Comparison of ENCODE assay signal across 20 cellular contexts in the genomic region with DNA sequence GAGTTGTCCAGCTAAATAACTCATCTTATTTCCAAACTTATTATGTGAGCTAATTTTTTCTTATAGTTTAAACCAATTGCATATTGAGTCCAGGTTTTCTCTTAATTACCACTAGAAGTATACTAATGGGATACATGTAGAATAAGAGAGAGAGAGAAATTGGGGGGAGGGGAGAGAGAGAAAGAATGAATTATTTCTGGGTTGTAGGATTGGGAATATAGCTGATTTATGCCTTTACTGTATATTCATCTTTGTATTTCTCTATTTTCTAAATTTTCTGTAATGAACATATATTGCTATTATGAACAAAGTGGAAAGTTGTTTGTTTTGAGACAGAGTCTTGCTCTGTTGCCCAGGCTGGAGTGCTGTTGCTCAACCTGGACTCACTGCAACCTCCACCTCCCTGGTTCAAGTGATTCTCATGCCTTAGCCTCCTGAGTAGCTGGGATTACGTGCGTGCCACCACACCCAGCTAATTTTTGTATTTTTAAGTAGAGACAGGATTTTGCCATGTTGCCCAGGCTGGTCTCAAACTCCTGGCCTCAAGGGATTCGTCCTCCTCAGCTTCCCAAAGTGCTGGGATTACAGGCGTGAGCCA. TPM values are rescaled to one million over a fixed set of nuclear protein-coding genes. Genes with fewer than 3 reads are reported as not detected.
DNase-seq lines count a peak whose midpoint lies in the region; ATAC-seq and TF ChIP-seq lines count a peak whose summit lies in the region.
"Had no signal": no experiment of that assay in that cellular context is flagged by ENCODE, and none has a peak within 500 bp of the region (broad histone marks: within the 10 kb centered on the region; RNA-seq: fewer than 3 reads in every experiment).

No MANE protein-coding gene starts in this region.

- peak overlapping the region; percentile 92 for H4K91ac ChIP-seq in trophoblast cell (ENCODE audit: low read depth, low read length)

- peak overlapping the region; percentile 93 for H2BK12ac ChIP-seq in trophoblast cell (ENCODE audit: low read length)

- H3K4me3 ChIP-seq in GM23248 = peak overlapping the region; percentile 37
- H3K4me3 ChIP-seq in RWPE2 (ENCODE audit: severe bottlenecking) = no peak overlapping the region
- H3K4me3 ChIP-seq in trophoblast cell (ENCODE audit: low read depth, low read length) = no peak overlapping the region
- no peak overlapping the region for H3K4me3 ChIP-seq in Peyer's patch
- no peak overlapping the region for H3K4me3 ChIP-seq in OCI-LY7 (ENCODE audit: low read depth, low read length, poor library complexity, severe bottlenecking)
- H3K4me3 ChIP-seq: neural progenitor cell, SK-N-MC, tibial artery had no signal

- no peak for ATAC-seq in RWPE2 (ENCODE audit: low read depth)
- no peak for ATAC-seq in foreskin keratinocyte
- no peak for ATAC-seq in GM18858 (IDR thresholded peaks at IDR 0.05; ENCODE audit: unreplicated experiment)

- H3K14ac ChIP-seq in trophoblast cell (ENCODE audit: low read length) = peak overlapping the region; percentile 79

- H4K20me1 ChIP-seq in GM23248 (ENCODE audit: insufficient read depth) = no peaks in the 10 kb centered on the region
- H4K20me1 ChIP-seq in OCI-LY7 (ENCODE audit: insufficient read depth, low read length) = no peaks in the 10 kb centered on the region

- H2AK5ac ChIP-seq in trophoblast cell (ENCODE audit: low read length) = peak overlapping the region; percentile 95

- H2AFZ ChIP-seq in GM23248 = no peak overlapping the region
- H2AFZ ChIP-seq in trophoblast cell (ENCODE audit: insufficient read depth, low read length, poor library complexity) = no peak overlapping the region
- H2AFZ ChIP-seq in OCI-LY7 (ENCODE audit: low read length) = no peak overlapping the region

- in situ Hi-C loops in GM23248 (cut with MboI) = no loop called here

- peak overlapping the region; percentile 88 for H2BK120ac ChIP-seq in trophoblast cell (ENCODE audit: insufficient read depth, low read length, poor library complexity)

- H3K4me2 ChIP-seq in GM23248 (ENCODE audit: unreplicated experiment) (peak overlapping the region; percentile 56), trophoblast cell (ENCODE audit: low read length) (no peak overlapping the region), OCI-LY7 (ENCODE audit: low read length) (no peak overlapping the region)
- H3K4me2 ChIP-seq: KMS-11, neural progenitor cell had no signal

- CTCF ChIA-PET in OCI-LY7 (lab: Charles Lee; ENCODE audit: unreplicated experiment) = no interaction called here

- H3K9me2 ChIP-seq in GM23248 (ENCODE audit: insufficient read depth) (no peaks in the 10 kb centered on the region), OCI-LY7 (ENCODE audit: insufficient read depth, low read length) (no peaks in the 10 kb centered on the region)

- no peak for TF ChIP-seq POLR2A in Peyer's patch (IDR thresholded peaks at IDR 0.05)

- H3K23ac ChIP-seq in trophoblast cell (ENCODE audit: low read length) = no peak overlapping the region

- H3K9ac ChIP-seq in GM23248 (peak overlapping the region; percentile 76), trophoblast cell (ENCODE audit: low read length) (no peak overlapping the region)
- H3K9ac ChIP-seq: KMS-11, neural progenitor cell had no signal

- H3K27ac ChIP-seq in GM23248 (peak overlapping the region; percentile 100), RWPE2 (ENCODE audit: poor library complexity, severe bottlenecking) (peak overlapping the region; percentile 98), foreskin keratinocyte (peak overlapping the region; percentile 99), trophoblast cell (ENCODE audit: low read depth, low read length) (peak overlapping the region; percentile 87), Peyer's patch (no peak overlapping the region), OCI-LY7 (ENCODE audit: low read depth, low read length, poor library complexity, severe bottlenecking) (no peak overlapping the region)
- H3K27ac ChIP-seq: KMS-11, neural progenitor cell had no signal

- H3F3A ChIP-seq in GM23248 (ENCODE audit: insufficient read depth) = peaks cover 67% of the 10 kb centered on the region

- POLR2A ChIA-PET in OCI-LY7 (lab: Charles Lee) = interaction anchor here (0.6 to 7.2 kb wide), 9 partner anchors 8 to 119 kb away, joined by 3 to 68 read pairs (median 6); no protein-coding TSS in a partner anchor

- H3K4me1 ChIP-seq in GM23248 (ENCODE audit: insufficient read depth) = peaks cover 74% of the 10 kb centered on the region
- H3K4me1 ChIP-seq in RWPE2 (ENCODE audit: insufficient read depth, poor library complexity, severe bottlenecking) = peaks cover 55% of the 10 kb centered on the region
- peaks cover 51% of the 10 kb centered on the region for H3K4me1 ChIP-seq in foreskin keratinocyte
- H3K4me1 ChIP-seq in trophoblast cell (ENCODE audit: control insufficient read depth in 1 of 2, insufficient read depth in 2 of 2, low read length in 2 of 2) = peaks cover 18 to 23% of the 10 kb centered on the region in 2 experiments
- H3K4me1 ChIP-seq in Peyer's patch = peaks cover 0 to 23% (median 5%) of the 10 kb centered on the region in 4 donors
- peaks cover 59% of the 10 kb centered on the region for H3K4me1 ChIP-seq in OCI-LY7 (ENCODE audit: insufficient read depth, low read length, poor library complexity, severe bottlenecking)
- H3K4me1 ChIP-seq: neural progenitor cell had no signal

- H3K36me3 ChIP-seq in GM23248 (ENCODE audit: low read depth) (no peaks in the 10 kb centered on the region), RWPE2 (ENCODE audit: low read depth) (no peaks in the 10 kb centered on the region), trophoblast cell (ENCODE audit: control insufficient read depth in 1 of 2, insufficient read depth in 2 of 2, low read length in 2 of 2) (no peaks in the 10 kb centered on the region), Peyer's patch (no peaks in the 10 kb centered on the region), OCI-LY7 (ENCODE audit: insufficient read depth, low read length) (no peaks in the 10 kb centered on the region)
- H3K36me3 ChIP-seq: neural progenitor cell, tibial artery had no signal

- H3K4ac ChIP-seq in trophoblast cell (ENCODE audit: low read depth, low read length) = peak overlapping the region; percentile 85

- no peak for TF ChIP-seq CTCF in RWPE2 (IDR thresholded peaks at IDR 0.05; ENCODE audit: poor library complexity, severe bottlenecking)
- no peak for TF ChIP-seq CTCF in foreskin keratinocyte (conservative IDR thresholded peaks at IDR 0.05)
- no peak for TF ChIP-seq CTCF in Peyer's patch (IDR thresholded peaks at IDR 0.05)
- TF ChIP-seq CTCF in OCI-LY7 (conservative IDR thresholded peaks at IDR 0.05; ENCODE audit: low read length) = no peak

- WGBS in GM23248 (ENCODE audit: low coverage in 1 of 2, low lambda C conversion rate in 2 of 2, missing lambda C conversion rate in 2 of 2), 2 experiments = 85 to 92% methylated on average over 4 of the region's 4 CpGs
- no CpG with 5 or more reads among the region's 4 CpGs for WGBS in trophoblast cell (ENCODE audit: extremely low coverage, insufficient coverage, insufficient read length)

- peak overlapping the region; percentile 32 for H4K8ac ChIP-seq in trophoblast cell (ENCODE audit: low read depth, low read length)

- peaks cover 42% of the 10 kb centered on the region for H3K79me1 ChIP-seq in trophoblast cell (ENCODE audit: low read length)

- no peak overlapping the region for H4K12ac ChIP-seq in trophoblast cell (ENCODE audit: low read depth, low read length)

- H3K18ac ChIP-seq in trophoblast cell (ENCODE audit: low read length) = peak overlapping the region; percentile 72

- intact Hi-C loops in OCI-LY7 (cut with micrococcal nuclease; ENCODE audit: unreplicated experiment) = no loop called here

- no TSS peak for BruUV-seq in OCI-LY7 (replicated peaks; lab: Mats Ljungman, UMichigan)

- DNase-seq in GM23248 (no peak), RWPE2 (ENCODE audit: low spot score) (no peak), foreskin keratinocyte (no peak), trophoblast cell (peak; percentile 45 to 67), Peyer's patch (no peak), KG1 (lab: John Stamatoyannopoulos, UW) (no peak), OCI-LY7 (ENCODE audit: low spot score) (no peak)
- DNase-seq: activated CD4-positive, CD25-positive, alpha-beta regulatory T cell treated with anti-CD3 and anti-CD28 coated beads, Interleukin-2, amount 50 U/mL, for 72 hours; activated naive CD8-positive, alpha-beta T cell treated with anti-CD3 and anti-CD28 coated beads, Interleukin-2, amount 50 U/mL, for 24 hours; CD8-positive, alpha-beta memory T cell; effector CD8-positive, alpha-beta T cell; NCI-H1092 treated with DMSO at 0.1 percent for 48 hours; NCI-H2081 treated with DMSO at 0.1 percent for 48 hours; NCI-H510A; OCI-M1; tibial artery had no signal

- H3K79me2 ChIP-seq in GM23248 (ENCODE audit: insufficient read depth) (peaks cover 32% of the 10 kb centered on the region), trophoblast cell (ENCODE audit: control insufficient read depth, insufficient read depth, low read length, poor library complexity) (peaks cover 2% of the 10 kb centered on the region), OCI-LY7 (ENCODE audit: insufficient read depth, low read depth, low read length) (no peaks in the 10 kb centered on the region)

- H3K27me3 ChIP-seq in GM23248 (replicated peaks; ENCODE audit: insufficient read depth) = no peaks in the 10 kb centered on the region
- no peaks in the 10 kb centered on the region for H3K27me3 ChIP-seq in RWPE2 (ENCODE audit: insufficient read depth, poor library complexity, severe bottlenecking)
- no peaks in the 10 kb centered on the region for H3K27me3 ChIP-seq in foreskin keratinocyte
- no peaks in the 10 kb centered on the region for H3K27me3 ChIP-seq in trophoblast cell (ENCODE audit: insufficient read depth, low read length)
- H3K27me3 ChIP-seq in Peyer's patch = no peaks in the 10 kb centered on the region
- H3K27me3 ChIP-seq: neural progenitor cell, tibial artery had no signal

- peak overlapping the region; percentile 87 for H2BK5ac ChIP-seq in trophoblast cell (ENCODE audit: low read depth, low read length, poor library complexity)

- H3K9me3 ChIP-seq in GM23248 (ENCODE audit: low read depth) (no peaks in the 10 kb centered on the region), RWPE2 (ENCODE audit: severe bottlenecking) (no peaks in the 10 kb centered on the region), trophoblast cell (ENCODE audit: insufficient read depth, low read depth, low read length) (no peaks in the 10 kb centered on the region), Peyer's patch (no peaks in the 10 kb centered on the region), OCI-LY7 (ENCODE audit: low read length) (peaks cover 5% of the 10 kb centered on the region; the same call in 1 of the 2 replicates)
- H3K9me3 ChIP-seq: tibial artery had no signal

RNA-seq across cellular contexts. Expression of a gene that starts 26.1 kb away (rescaled TPM):
- 5,235 and 7,382 TPM in 2 replicates for total RNA-seq in GM23248 (2014; rRNA removed; shearing (Covaris generic))
- polyA plus RNA-seq in GM23248 (2016; fragmentation: Nextera tagmentation; extraction: Ambion mirVana) = 3,297 and 3,318 TPM in 2 replicates
- 897 and 1,100 TPM in 2 replicates for total RNA-seq in foreskin keratinocyte
- 321 and 351 TPM in 2 replicates for polyA plus RNA-seq in foreskin keratinocyte
- polyA plus RNA-seq in trophoblast cell (2013) = 787 and 808 TPM in 2 replicates
- 100 to 1,000 TPM in 3 of 4 donors, 10 to 100 TPM in 1; 57.8 to 256 (median 162) TPM for total RNA-seq in Peyer's patch
- 165 and 179 TPM in 2 replicates for total RNA-seq in OCI-LY7 (2014; rRNA removed; shearing (Covaris generic))
- 167 and 199 TPM in 2 replicates for total RNA-seq in OCI-LY7 (2022)

Comparison
In these comparisons a context has a peak if more than half of its experiments do, and no peak if none do; other contexts are left out.
1. DNase-seq: peak in trophoblast cell (2 of 2); none in GM23248 (single experiment), RWPE2 (single experiment), foreskin keratinocyte (0 of 2), Peyer's patch (0 of 3), KG1 (single experiment) and OCI-LY7 (single experiment).
2. H3K27ac ChIP-seq: peak in GM23248 (single experiment), RWPE2 (single experiment), foreskin keratinocyte (single experiment) and trophoblast cell (single experiment); none in Peyer's patch (0 of 4) and OCI-LY7 (single experiment).